ENCODE assay signal across 12 cellular contexts in genomic region chr4:3340703-3341088, GRCh38. TPM values are rescaled to one million over a fixed set of nuclear protein-coding genes. Genes with fewer than 3 reads are reported as not detected.
DNase-seq lines count a peak whose midpoint lies in the region; ATAC-seq, FAIRE-seq and TF ChIP-seq lines count a peak whose summit lies in the region.
"Had no signal": no experiment of that assay in that cellular context is flagged by ENCODE, and none has a peak within 500 bp of the region (broad histone marks: within the 10 kb centered on the region; RNA-seq: fewer than 3 reads in every experiment).

No MANE protein-coding gene starts in this region.

- H3K27me3 ChIP-seq in GM12878 (replicated peaks in 1 of 2; ENCODE audit: control insufficient read depth in 2 of 2, insufficient read depth in 2 of 2, low read length in 1 of 2) (no peaks in the 10 kb centered on the region), left lung (no peaks in the 10 kb centered on the region)

- no peak for ATAC-seq in GM12878
- peak; percentile 96 for ATAC-seq in left lung
- no peak for ATAC-seq in GM21619 (IDR thresholded peaks at IDR 0.05; ENCODE audit: unreplicated experiment)
- ATAC-seq in GM18520 (IDR thresholded peaks at IDR 0.05; ENCODE audit: unreplicated experiment), result no peak
- ATAC-seq: activated T-cell treated with anti-CD3 and anti-CD28 coated beads, Interleukin-2, amount 50 U/mL, for 4 hours had no signal

- no peak for TF ChIP-seq EP300 in GM12878 (IDR thresholded peaks at IDR 0.05; ENCODE audit: borderline replicate concordance in 1 of 2, control insufficient read depth in 1 of 2, low read depth in 2 of 2, low read length in 2 of 2)

- H3K79me2 ChIP-seq in GM12878 (ENCODE audit: control insufficient read depth, insufficient read depth, low read length), result no peaks in the 10 kb centered on the region

- RAD21 ChIA-PET in GM12878 (lab: Charles Lee; ENCODE audit: unreplicated experiment), result no interaction called here

- no peak overlapping the region for H3K9ac ChIP-seq in GM12878 (ENCODE audit: control insufficient read depth, insufficient read depth, low read length)

- SMC1A ChIA-PET in GM12878 (lab: Charles Lee; ENCODE audit: uncharacterized antibody, unreplicated experiment), result no interaction called here

- no peak overlapping the region for H2AFZ ChIP-seq in GM12878 (ENCODE audit: control insufficient read depth, low read depth, low read length)

- DNase-seq in COLO668 (lab: John Stamatoyannopoulos, UW; ENCODE audit: unreplicated experiment) (peak; percentile 68), NCI-H187 (lab: John Stamatoyannopoulos, UW) (peak; percentile 68 to 84), GM12878 (ENCODE audit: low read depth, low spot score) (no peak), left lung (peak; percentile 86 to 90), AG08396 (ENCODE audit: low spot score) (no peak), globus pallidus (ENCODE audit: low spot score) (no peak)
- DNase-seq: activated T-cell treated with anti-CD3 and anti-CD28 coated beads, Interleukin-2, amount 50 U/mL, for 4 hours; CD4-positive, alpha-beta memory T cell; NCI-H446 treated with DMSO at 0.1 percent for 48 hours; T-helper 9 cell had no signal

- no peak for TF ChIP-seq POLR2A in GM12878 (IDR thresholded peaks at IDR 0.05; ENCODE audit: low read depth, low read length)

- intact Hi-C loops in GM12878 (cut with micrococcal nuclease; ENCODE audit: unreplicated experiment) (no loop called here), left lung (cut with DNase I) (no loop called here)

- no peak for FAIRE-seq in GM12878 (lab: Jason Lieb, UNC)

- H4K20me1 ChIP-seq in GM12878 (ENCODE audit: control insufficient read depth, insufficient read depth), result no peaks in the 10 kb centered on the region

- TF ChIP-seq RAD21 in GM12878 (IDR thresholded peaks at IDR 0.05; ENCODE audit: insufficient read depth, low read depth, low read length), result no peak

- WGBS in GM12878 (ENCODE audit: insufficient coverage, insufficient replicate concordance, low lambda C conversion rate, missing lambda C conversion rate), result 51% methylated on average over 16 of the region's 16 CpGs

- POLR2A ChIA-PET in GM12878 (lab: Charles Lee), result no interaction called here

- in situ Hi-C loops in GM12878 (cut with MboI), result no loop called here

- H3K4me1 ChIP-seq in GM12878 (ENCODE audit: control insufficient read depth, insufficient read depth, low read length) (no peaks in the 10 kb centered on the region), left lung (peaks cover 0 to 8% of the 10 kb centered on the region in 2 donors)

- no peaks in the 10 kb centered on the region for H3K9me3 ChIP-seq in GM12878 (replicated peaks; ENCODE audit: control insufficient read depth, insufficient read depth, low read length)
- H3K9me3 ChIP-seq in left lung, result no peaks in the 10 kb centered on the region

- no peaks in the 10 kb centered on the region for H3K36me3 ChIP-seq in GM12878 (ENCODE audit: control insufficient read depth in 2 of 2, insufficient read depth in 2 of 2, low read length in 1 of 2)
- no peaks in the 10 kb centered on the region for H3K36me3 ChIP-seq in left lung

- no TSS peak for BruUV-seq in GM12878 (replicated peaks; lab: Mats Ljungman, UMichigan)

- CTCF ChIA-PET in GM12878 (lab: Yijun Ruan, JAX), result no interaction called here

- H3K4me3 ChIP-seq in GM12878 (no peak overlapping the region), left lung (no peak overlapping the region)

- peak in 2 of 3 experiments; percentile 13 to 14; a peak in 2 of 6 replicates for TF ChIP-seq CTCF in GM12878 (IDR thresholded peaks at IDR 0.05 in 2 of 3, conservative IDR thresholded peaks at IDR 0.05 in 1 of 3; ENCODE audit: control insufficient read depth in 2 of 3, extremely low read depth in 1 of 3, insufficient read depth in 1 of 3, low read depth in 3 of 3, low read length in 3 of 3)
- TF ChIP-seq CTCF in left lung (IDR thresholded peaks at IDR 0.05), result no peak

- H3K27ac ChIP-seq in GM12878 (ENCODE audit: control insufficient read depth, insufficient read depth), result no peak overlapping the region
- H3K27ac ChIP-seq in left lung, result no peak overlapping the region

- no peak overlapping the region for H3K4me2 ChIP-seq in GM12878 (ENCODE audit: control insufficient read depth, insufficient read depth)

TF ChIP-seq in GM12878, 131 proteins besides CTCF, POLR2A, EP300 and RAD21:
- TF ChIP-seq CHD2 (IDR thresholded peaks at IDR 0.05; ENCODE audit: borderline replicate concordance, low read depth, low read length) (no peak), MLLT1 (IDR thresholded peaks at IDR 0.05) (no peak), EGR1 (IDR thresholded peaks at IDR 0.05; ENCODE audit: borderline replicate concordance in 1 of 2, low read depth in 2 of 2, low read length in 2 of 2) (no peak), TBL1XR1 (IDR thresholded peaks at IDR 0.05; ENCODE audit: low read depth, low read length) (no peak), MAX (IDR thresholded peaks at IDR 0.05; ENCODE audit: low read depth, low read length) (no peak), RBBP5 (conservative IDR thresholded peaks at IDR 0.05) (no peak), PAX5 (IDR thresholded peaks at IDR 0.05; ENCODE audit: borderline replicate concordance, low read depth, low read length) (no peak), IRF5 (IDR thresholded peaks at IDR 0.05; ENCODE audit: borderline replicate concordance) (no peak), ZNF384 (IDR thresholded peaks at IDR 0.05; ENCODE audit: borderline replicate concordance, low read depth, low read length) (no peak), ZNF217 (IDR thresholded peaks at IDR 0.05) (no peak), BCL11A (IDR thresholded peaks at IDR 0.05; ENCODE audit: low read depth, low read length) (no peak), ZZZ3 (IDR thresholded peaks at IDR 0.05; ENCODE audit: control insufficient read depth, insufficient read length, low read depth) (no peak), ATF7 (IDR thresholded peaks at IDR 0.05; ENCODE audit: low read depth) (no peak), ZNF622 (IDR thresholded peaks at IDR 0.05) (no peak), STAT3 (IDR thresholded peaks at IDR 0.05; ENCODE audit: low read depth, low read length) (no peak), TAF1 (IDR thresholded peaks at IDR 0.05; ENCODE audit: borderline replicate concordance, low read depth, low read length) (no peak)
TF ChIP-seq in GM12878: peak in this region for 0.

RNA-seq across cellular contexts. Expression of gene RGS12, which starts 47.9 kb away (rescaled TPM):
- 15.5 and 31.9 TPM in 2 replicates for total RNA-seq in GM12878 (2013; cell fraction: nucleolus; rRNA removed)
- total RNA-seq in GM12878 (2014; rRNA removed) (0.51 and 0.76 TPM in 2 replicates), GM12878 (2014; rRNA removed; fragmentation: Illumina TruSeq; extraction: Trizol) (0.41 and 1.1 TPM in 2 replicates), GM12878 (2021) (0.85 and 2.2 TPM in 2 replicates), left lung (10 to 100 TPM; 28.2 to 30.4 TPM)
- polyA plus RNA-seq in GM12878 (2011; ENCODE audit: low read depth), result 0.96 TPM
- polyA plus RNA-seq in GM12878 (2011; rRNA removed) (0.37 and 0.39 TPM in 2 replicates), GM12878 (2014; fragmentation: Illumina TruSeq; extraction: Trizol) (0.06 and 0.40 TPM in 2 replicates), GM12878 (2014; fragmentation: Nextera tagmentation; extraction: Ambion mirVana) (under 1 TPM; 0.02 to 0.07 TPM), GM12878 (2014; rRNA removed) (0.28 and 0.96 TPM in 2 replicates), GM12878 (2016; fragmentation: Nextera tagmentation; extraction: Ambion mirVana) (1 to 10 TPM in 1 of 2 experiments, under 1 TPM in 1; 0.99 to 1.2 TPM)
- 0.13 and 0.90 TPM in 2 replicates for polyA plus RNA-seq in GM12878 (2011; cell fraction: cytosol; rRNA removed)
- polyA plus RNA-seq in GM12878 (2011; cell fraction: nucleus; rRNA removed), result 2.2 and 2.7 TPM in 2 replicates
- polyA plus RNA-seq in GM12878 (2012), result 2.4 and 2.6 TPM in 2 replicates
- polyA minus RNA-seq in GM12878 (2011; rRNA and poly(A)+ RNA removed), result 0.22 and 0.98 TPM in 2 replicates
- polyA minus RNA-seq in GM12878 (2011; cell fraction: cytosol; rRNA and poly(A)+ RNA removed), result 0.53 TPM in 1 of 2 replicates, not detected in the other
- 1.7 and 1.8 TPM in 2 replicates for polyA minus RNA-seq in GM12878 (2011; cell fraction: nucleus; rRNA and poly(A)+ RNA removed)

Comparison
In these comparisons a context has a peak if more than half of its experiments do, and no peak if none do; other contexts are left out.
1. DNase-seq: peak in COLO668 (single experiment), NCI-H187 (2 of 2) and left lung (2 of 2); none in GM12878 (single experiment), AG08396 (single experiment) and globus pallidus (single experiment).
2. CTCF ChIP-seq: peak in GM12878 (2 of 3); none in left lung (0 of 2).